17 cellular contexts compared by ENCODE assay signal in the genomic region with DNA sequence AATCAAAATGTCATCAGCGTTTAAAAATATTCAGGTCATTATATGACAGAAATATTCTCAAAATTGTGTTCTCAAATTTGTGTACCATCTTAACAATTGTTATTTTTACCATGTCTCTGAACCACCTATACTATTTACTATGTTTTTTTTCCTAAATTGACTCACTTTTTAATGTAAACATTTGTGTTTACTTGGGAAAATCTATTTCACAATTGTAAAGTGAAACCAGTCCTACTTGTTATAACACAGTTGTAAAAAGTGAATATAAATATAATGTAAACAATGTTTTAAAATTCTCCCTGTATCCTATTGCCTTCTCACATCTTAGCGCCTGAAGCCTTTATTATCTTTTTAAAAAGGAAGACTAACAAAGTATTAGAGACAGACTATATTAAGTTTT.
DNase-seq lines count a peak whose midpoint lies in the region; ATAC-seq and FAIRE-seq lines count a peak whose summit lies in the region.
"Had no signal": no experiment of that assay in that cellular context is flagged by ENCODE, and none has a peak within 500 bp of the region (broad histone marks: within the 10 kb centered on the region; RNA-seq: fewer than 3 reads in every experiment).

No MANE protein-coding gene starts in this region.

- no peak overlapping the region for H4K91ac ChIP-seq in mesenchymal stem cell (ENCODE audit: low read length)

- no peak overlapping the region for H3K4me2 ChIP-seq in mesenchymal stem cell (ENCODE audit: low read length, poor library complexity, severe bottlenecking)

- peak; percentile 13 for DNase-seq in HCEC 1CT
- DNase-seq in mesenchymal stem cell, result peak; percentile 70
- no peak for DNase-seq in naive thymus-derived CD4-positive, alpha-beta T cell
- DNase-seq in SW480 (ENCODE audit: low spot score), result no peak
- no peak for DNase-seq in SK-N-DZ (ENCODE audit: low spot score)
- DNase-seq: CD4-positive, CD25-positive, alpha-beta regulatory T cell; MV-4-11; NCI-H187 treated with DMSO at 0.1 percent for 48 hours; NCI-H446 treated with DMSO at 0.1 percent for 48 hours; NK-92 treated with Interleukin-12 subunit alpha and Interleukin-12 subunit beta, amount 100 ng/mL, for 24 hours had no signal

- POLR2A ChIA-PET in naive thymus-derived CD4-positive, alpha-beta T cell (lab: Charles Lee), result no interaction called here

- no peak overlapping the region for H3K27ac Mint-ChIP-seq in naive thymus-derived CD4-positive, alpha-beta T cell
- H3K27ac Mint-ChIP-seq: B cell; CD4-positive, CD25-positive, alpha-beta regulatory T cell; T-helper 1 cell treated with Interleukin-12 subunit alpha and Interleukin-12 subunit beta and Interleukin-4 antibody, amounts not matched to agents 30 μg/mL and 1 μg/mL, for 36 hours had no signal

- 80% methylated on average over 1 of the region's 2 CpGs for WGBS in mesenchymal stem cell

- H3K4me1 Mint-ChIP-seq in naive thymus-derived CD4-positive, alpha-beta T cell, result peaks cover 0 to 5% (median 0%) of the 10 kb centered on the region in 7 donors
- H3K4me1 Mint-ChIP-seq: B cell; CD4-positive, CD25-positive, alpha-beta regulatory T cell had no signal

- no peaks in the 10 kb centered on the region for H3K79me1 ChIP-seq in mesenchymal stem cell (replicated peaks; ENCODE audit: low read length, poor library complexity, severe bottlenecking)

- no peaks in the 10 kb centered on the region for H3K9me3 ChIP-seq in mesenchymal stem cell (ENCODE audit: control insufficient read depth, low read length)
- no peaks in the 10 kb centered on the region for H3K9me3 ChIP-seq in naive thymus-derived CD4-positive, alpha-beta T cell (ENCODE audit: control insufficient read depth in 2 of 3, low read length in 3 of 3)

- CTCF ChIA-PET in naive thymus-derived CD4-positive, alpha-beta T cell (lab: Charles Lee), result no interaction called here

- H3K4me3 ChIP-seq in ACC112 (ENCODE audit: low read depth, low read length) (peak overlapping the region; percentile 49; the same call in 1 of the 2 replicates), mesenchymal stem cell (ENCODE audit: insufficient read depth in 1 of 2, low read depth in 1 of 2, low read length in 2 of 2) (no peak overlapping the region)
- no peak overlapping the region for H3K4me3 ChIP-seq in naive thymus-derived CD4-positive, alpha-beta T cell (ENCODE audit: low read length)
- H3K4me3 ChIP-seq: SK-N-MC had no signal

- no peak overlapping the region for H2BK15ac ChIP-seq in mesenchymal stem cell (ENCODE audit: low read depth, poor library complexity, severe bottlenecking)

- H4K8ac ChIP-seq in mesenchymal stem cell (ENCODE audit: low read length), result no peak overlapping the region

- H3K14ac ChIP-seq in mesenchymal stem cell (ENCODE audit: low read length in 2 of 2), result no peak overlapping the region

- peaks cover 0 to 45% (median 0%) of the 10 kb centered on the region in 5 donors for H3K27me3 Mint-ChIP-seq in naive thymus-derived CD4-positive, alpha-beta T cell
- H3K27me3 Mint-ChIP-seq: B cell had no signal

- no peak overlapping the region for H3K27ac ChIP-seq in ACC112 (ENCODE audit: low read depth, low read length)
- no peak overlapping the region for H3K27ac ChIP-seq in mesenchymal stem cell (ENCODE audit: low read length, poor library complexity, severe bottlenecking)
- no peak overlapping the region for H3K27ac ChIP-seq in naive thymus-derived CD4-positive, alpha-beta T cell (ENCODE audit: low read depth, low read length)
- H3K27ac ChIP-seq: RWPE1, SK-N-MC had no signal

- H2BK120ac ChIP-seq in mesenchymal stem cell (ENCODE audit: low read depth, low read length), result no peak overlapping the region

- H3K36me3 Mint-ChIP-seq in naive thymus-derived CD4-positive, alpha-beta T cell, result no peaks in the 10 kb centered on the region
- H3K36me3 Mint-ChIP-seq: CD4-positive, CD25-positive, alpha-beta regulatory T cell had no signal

- H3K9ac ChIP-seq in mesenchymal stem cell (ENCODE audit: low read length), result no peak overlapping the region

- H3K4me1 ChIP-seq in ACC112 (ENCODE audit: control insufficient read depth, insufficient read depth, low read length, unreplicated experiment), result peaks cover 12% of the 10 kb centered on the region
- peaks cover 2% of the 10 kb centered on the region for H3K4me1 ChIP-seq in mesenchymal stem cell (ENCODE audit: control insufficient read depth, insufficient read depth, low read depth, low read length)
- H3K4me1 ChIP-seq in naive thymus-derived CD4-positive, alpha-beta T cell (ENCODE audit: control insufficient read depth in 2 of 2, insufficient read depth in 2 of 2, low read length in 2 of 2), result no peaks in the 10 kb centered on the region

- H2AK5ac ChIP-seq in mesenchymal stem cell (ENCODE audit: low read length, severe bottlenecking), result no peak overlapping the region

- H2AFZ ChIP-seq in ACC112 (ENCODE audit: low read length, unreplicated experiment) (peak overlapping the region; percentile 55), mesenchymal stem cell (ENCODE audit: low read depth, low read length) (no peak overlapping the region)

- H3K18ac ChIP-seq in mesenchymal stem cell (ENCODE audit: low read depth in 1 of 2, low read length in 2 of 2), result no peak overlapping the region

- H3K4ac ChIP-seq in mesenchymal stem cell (ENCODE audit: low read depth in 1 of 2, low read length in 2 of 2), result no peak overlapping the region

- no peak overlapping the region for H2BK5ac ChIP-seq in mesenchymal stem cell (ENCODE audit: low read depth, low read length, poor library complexity, severe bottlenecking)

- H3K9me3 Mint-ChIP-seq in naive thymus-derived CD4-positive, alpha-beta T cell, result no peaks in the 10 kb centered on the region
- H3K9me3 Mint-ChIP-seq: CD4-positive, CD25-positive, alpha-beta regulatory T cell; T-helper 1 cell treated with Interleukin-12 subunit alpha and Interleukin-12 subunit beta and Interleukin-4 antibody, amounts not matched to agents 30 μg/mL and 1 μg/mL, for 36 hours had no signal

- H2BK12ac ChIP-seq in mesenchymal stem cell (ENCODE audit: low read length in 2 of 2), result no peak overlapping the region

- H3K27me3 ChIP-seq in ACC112 (ENCODE audit: insufficient read depth, low read length) (no peaks in the 10 kb centered on the region), mesenchymal stem cell (ENCODE audit: control insufficient read depth in 1 of 2, insufficient read depth in 1 of 2, low read length in 2 of 2) (no peaks in the 10 kb centered on the region)
- H3K27me3 ChIP-seq in naive thymus-derived CD4-positive, alpha-beta T cell (ENCODE audit: control insufficient read depth in 2 of 2, insufficient read depth in 2 of 2, low read length in 2 of 2), result no peaks in the 10 kb centered on the region

- intact Hi-C loops in naive thymus-derived CD4-positive, alpha-beta T cell (cut with micrococcal nuclease), result loop anchor here in 1 of 2 donors (5.0 kb wide), 1 partner anchor 68 kb away; no protein-coding TSS in a partner anchor

- no peak for ATAC-seq in naive thymus-derived CD4-positive, alpha-beta T cell
- ATAC-seq in HG03460 (IDR thresholded peaks at IDR 0.05; ENCODE audit: unreplicated experiment), result no peak

- H3K36me3 ChIP-seq in ACC112 (ENCODE audit: insufficient read depth, low read length), result no peaks in the 10 kb centered on the region
- no peaks in the 10 kb centered on the region for H3K36me3 ChIP-seq in mesenchymal stem cell (ENCODE audit: control insufficient read depth in 1 of 2, insufficient read depth in 2 of 2, low read depth in 1 of 2, low read length in 2 of 2)
- H3K36me3 ChIP-seq in naive thymus-derived CD4-positive, alpha-beta T cell (ENCODE audit: control insufficient read depth in 2 of 3, insufficient read depth in 3 of 3, low read length in 3 of 3), result no peaks in the 10 kb centered on the region

- no peak overlapping the region for H3K23ac ChIP-seq in mesenchymal stem cell (ENCODE audit: low read length in 2 of 2)

- H3K4me3 Mint-ChIP-seq in naive thymus-derived CD4-positive, alpha-beta T cell, result no peak overlapping the region
- H3K4me3 Mint-ChIP-seq: B cell; CD4-positive, CD25-positive, alpha-beta regulatory T cell; T-helper 1 cell treated with Interleukin-12 subunit alpha and Interleukin-12 subunit beta and Interleukin-4 antibody, amounts not matched to agents 30 μg/mL and 1 μg/mL, for 36 hours had no signal

- peak; percentile 93 for FAIRE-seq in TTC549 (lab: Jason Lieb, UNC)

- no peaks in the 10 kb centered on the region for H3K79me2 ChIP-seq in ACC112 (ENCODE audit: control insufficient read depth, insufficient read depth, low read length, unreplicated experiment)

Comparison
In these comparisons a context has a peak if more than half of its experiments do, and no peak if none do; other contexts are left out.
1. DNase-seq: peak in HCEC 1CT (single experiment) and mesenchymal stem cell (single experiment); none in naive thymus-derived CD4-positive, alpha-beta T cell (0 of 9), SW480 (single experiment) and SK-N-DZ (single experiment).